In genomic region chr6:24329451-24329850, GRCh38 we compare ENCODE assay signal across 15 cellular contexts. TPM values are rescaled to one million over a fixed set of nuclear protein-coding genes. Genes with fewer than 3 reads are reported as not detected.
DNase-seq lines count a peak whose midpoint lies in the region; ATAC-seq, FAIRE-seq and TF ChIP-seq lines count a peak whose summit lies in the region.
"Had no signal": no experiment of that assay in that cellular context is flagged by ENCODE, and none has a peak within 500 bp of the region (broad histone marks: within the 10 kb centered on the region; RNA-seq: fewer than 3 reads in every experiment).

No MANE protein-coding gene starts in this region.

- H3K4me1 ChIP-seq in Caco-2 (peaks cover 86% of the 10 kb centered on the region), foreskin keratinocyte (peaks cover 38% of the 10 kb centered on the region)
- H3K4me1 ChIP-seq: BE2C had no signal

- no peak for TF ChIP-seq CTCF in Caco-2 (IDR thresholded peaks at IDR 0.05; ENCODE audit: insufficient read depth in 1 of 2, low read depth in 1 of 2, low read length in 1 of 2, severe bottlenecking in 1 of 2, unreplicated experiment in 1 of 2)
- no peak for TF ChIP-seq CTCF in foreskin keratinocyte (conservative IDR thresholded peaks at IDR 0.05)

- H3K9me3 Mint-ChIP-seq in Caco-2 (ENCODE audit: unreplicated experiment), result no peaks in the 10 kb centered on the region

- peaks cover 62% of the 10 kb centered on the region for H3K4me1 Mint-ChIP-seq in Caco-2 (ENCODE audit: low read depth, unreplicated experiment)

- H3K9me3 ChIP-seq in Caco-2, result no peaks in the 10 kb centered on the region
- H3K9me3 ChIP-seq: BE2C had no signal

- no TSS peak for BruUV-seq in Caco-2 (replicated peaks; lab: Mats Ljungman, UMichigan)

- no peak overlapping the region for H3K4me3 ChIP-seq in Caco-2 (ENCODE audit: low read depth, low read length)

- no peaks in the 10 kb centered on the region for H3K27me3 Mint-ChIP-seq in Caco-2 (ENCODE audit: insufficient read depth, unreplicated experiment)

- intact Hi-C loops in Caco-2 (cut with micrococcal nuclease; ENCODE audit: unreplicated experiment), result loop anchor here (10.0 kb wide), 1 partner anchor 175 kb away; no protein-coding TSS in a partner anchor

- FAIRE-seq in RCC 7860 (lab: Jason Lieb, UNC), result no peak
- FAIRE-seq: GM19239 had no signal

- DNase-seq in Caco-2, result no peak
- DNase-seq in RCC 7860 (ENCODE audit: low spot score), result peak; percentile 26
- peak in 1 of 2 donors; percentile 53 for DNase-seq in foreskin keratinocyte
- DNase-seq in non-pigmented ciliary epithelial cell (ENCODE audit: low read depth), result peak; percentile 24
- no peak for DNase-seq in SKM-1 (lab: John Stamatoyannopoulos, UW; ENCODE audit: unreplicated experiment)
- no peak for DNase-seq in GM19240 (ENCODE audit: insufficient read length, low spot score)
- no peak for DNase-seq in midbrain (lab: John Stamatoyannopoulos, UW)
- no peak for DNase-seq in cerebellar nuclear complex (lab: John Stamatoyannopoulos, UW)
- DNase-seq: BE2C, Karpas-422, NCI-H1694 treated with DMSO at 0.1 percent for 48 hours, SHP77 treated with DMSO at 0.1 percent for 48 hours had no signal

- CTCF ChIA-PET in Caco-2 (lab: Charles Lee), result no interaction called here

- no peak overlapping the region for H3K4me3 Mint-ChIP-seq in Caco-2 (ENCODE audit: unreplicated experiment)

- H3K27ac Mint-ChIP-seq in Caco-2 (ENCODE audit: unreplicated experiment), result peak overlapping the region; percentile 93

- peak overlapping the region; percentile 13 for H3K27ac ChIP-seq in foreskin keratinocyte
- H3K27ac ChIP-seq: RWPE1 had no signal

- POLR2A ChIA-PET in Caco-2 (lab: Charles Lee), result no interaction called here

- ATAC-seq in foreskin keratinocyte, result no peak

- H3K27me3 ChIP-seq in Caco-2 (replicated peaks; ENCODE audit: control insufficient read depth, insufficient read depth, low read length), result no peaks in the 10 kb centered on the region
- no peaks in the 10 kb centered on the region for H3K27me3 ChIP-seq in foreskin keratinocyte

- peaks cover 1% of the 10 kb centered on the region; the same call in 1 of the 2 replicates for H3K36me3 ChIP-seq in Caco-2 (ENCODE audit: control insufficient read depth, insufficient read depth, low read length)
- H3K36me3 ChIP-seq: BE2C had no signal

- peaks cover 75% of the 10 kb centered on the region for H3K36me3 Mint-ChIP-seq in Caco-2 (ENCODE audit: insufficient read depth, unreplicated experiment)

RNA-seq across cellular contexts. Expression of gene DCDC2, which starts 28.4 kb away (rescaled TPM):
- total RNA-seq in Caco-2 (2022), result 175 and 191 TPM in 2 replicates
- 0.34 and 0.63 TPM in 2 replicates for total RNA-seq in foreskin keratinocyte
- 0.18 and 0.23 TPM in 2 replicates for polyA plus RNA-seq in foreskin keratinocyte
- total RNA-seq: MCF 10A had no signal

Comparison
In these comparisons a context has a peak if more than half of its experiments do, and no peak if none do; other contexts are left out.
1. DNase-seq: peak in RCC 7860 (single experiment) and non-pigmented ciliary epithelial cell (single experiment); none in Caco-2 (0 of 2), SKM-1 (single experiment), GM19240 (single experiment), midbrain (single experiment) and cerebellar nuclear complex (0 of 2).
2. RNA of gene DCDC2, which starts 28.4 kb away (total RNA-seq): 175 to 191 TPM in Caco-2; 0.34 to 0.63 TPM in foreskin keratinocyte; every median in the first group is over 100 times any median in the second.